Comparison of ENCODE assay signal across 20 cellular contexts in genomic region chr14:28121512-28122297, GRCh38.
DNase-seq lines count a peak whose midpoint lies in the region; ATAC-seq, FAIRE-seq and TF ChIP-seq lines count a peak whose summit lies in the region.
"Had no signal": no experiment of that assay in that cellular context is flagged by ENCODE, and none has a peak within 500 bp of the region (broad histone marks: within the 10 kb centered on the region; RNA-seq: fewer than 3 reads in every experiment).

No MANE protein-coding gene starts in this region.

- H3K4me1 Mint-ChIP-seq in activated T-cell treated with anti-CD3 and anti-CD28 coated beads, Interleukin-2, amount 50 U/mL, for 4 hours (ENCODE audit: low read depth) = no peaks in the 10 kb centered on the region
- H3K4me1 Mint-ChIP-seq: CD4-positive, CD25-positive, alpha-beta regulatory T cell had no signal

- H3K4me2 ChIP-seq in PC-3 (ENCODE audit: low read length) (no peak overlapping the region), neuronal stem cell (ENCODE audit: insufficient read depth, low read length, poor library complexity, severe bottlenecking) (no peak overlapping the region)

- H3K27ac ChIP-seq in PC-3 (ENCODE audit: low read length) (no peak overlapping the region), neuronal stem cell (replicated peaks; ENCODE audit: low read length) (no peak overlapping the region)
- H3K27ac ChIP-seq: GM23248, SJSA1 had no signal

- H2BK12ac ChIP-seq in neuronal stem cell (ENCODE audit: low read length) = no peak overlapping the region

- H4K20me1 ChIP-seq in PC-3 (ENCODE audit: low read length) = no peaks in the 10 kb centered on the region

- H4K91ac ChIP-seq in neuronal stem cell (ENCODE audit: low read depth, low read length, poor library complexity) = no peak overlapping the region

- CTCF ChIA-PET in PC-3 (lab: Charles Lee) = no interaction called here

- no peak overlapping the region for H2BK120ac ChIP-seq in neuronal stem cell (ENCODE audit: low read depth, low read length)

- H3K9me3 Mint-ChIP-seq in activated T-cell treated with anti-CD3 and anti-CD28 coated beads, Interleukin-2, amount 50 U/mL, for 4 hours = peaks cover 23% of the 10 kb centered on the region

- no TSS peak for BruUV-seq in PC-3 (replicated peaks; lab: Mats Ljungman, UMichigan)

- H3K36me3 ChIP-seq in H7 (replicated peaks; ENCODE audit: control insufficient read depth, insufficient read depth, low read length) = no peaks in the 10 kb centered on the region
- no peaks in the 10 kb centered on the region for H3K36me3 ChIP-seq in PC-3 (ENCODE audit: low read depth, low read length)
- H3K36me3 ChIP-seq in neuronal stem cell (replicated peaks in 1 of 2; ENCODE audit: control insufficient read depth in 2 of 2, insufficient read depth in 2 of 2, low read length in 2 of 2) = no peaks in the 10 kb centered on the region
- H3K36me3 ChIP-seq: SJSA1 had no signal

- no peak overlapping the region for H3K23ac ChIP-seq in neuronal stem cell (ENCODE audit: low read depth, low read length, poor library complexity)

- H3K79me1 ChIP-seq in neuronal stem cell (ENCODE audit: low read depth, low read length) = no peaks in the 10 kb centered on the region

- no peaks in the 10 kb centered on the region for H3K36me3 Mint-ChIP-seq in activated T-cell treated with anti-CD3 and anti-CD28 coated beads, Interleukin-2, amount 50 U/mL, for 4 hours (ENCODE audit: insufficient read depth)
- H3K36me3 Mint-ChIP-seq: CD4-positive, CD25-positive, alpha-beta regulatory T cell had no signal

- H3K9ac ChIP-seq in PC-3 (ENCODE audit: low read length) = no peak overlapping the region
- no peak overlapping the region for H3K9ac ChIP-seq in neuronal stem cell (ENCODE audit: low read depth, low read length, poor library complexity)
- H3K9ac ChIP-seq: GM23248 had no signal

- H3K14ac ChIP-seq in neuronal stem cell (ENCODE audit: low read length) = no peak overlapping the region

- peak; percentile 18 for DNase-seq in H7
- no peak for DNase-seq in PC-3
- DNase-seq in iPS DF 19.7 (ENCODE audit: low read depth, low spot score) = peak; percentile 47
- DNase-seq in neuronal stem cell (ENCODE audit: low spot score) = peak; percentile 18
- DNase-seq in frontal cortex (ENCODE audit: low spot score in 2 of 2) = no peak
- DNase-seq in activated T-cell treated with anti-CD3 and anti-CD28 coated beads, Interleukin-2, amount 50 U/mL, for 4 hours = no peak
- DNase-seq: CD4-positive, CD25-positive, alpha-beta regulatory T cell; DMS 273 treated with DMSO at 0.1 percent for 48 hours; DMS79 treated with DMSO at 0.1 percent for 48 hours; GM23248; Karpas-422; MV-4-11; NCI-H1105 treated with DMSO at 0.1 percent for 48 hours; NCI-H2081 treated with DMSO at 0.1 percent for 48 hours; NCI-H748 treated with DMSO at 0.1 percent for 48 hours; OCI-M1 had no signal

- peaks cover 63% of the 10 kb centered on the region for H3K27me3 ChIP-seq in H7 (ENCODE audit: control insufficient read depth, insufficient read depth, low read length)
- no peaks in the 10 kb centered on the region for H3K27me3 ChIP-seq in PC-3 (ENCODE audit: low read length)
- no peaks in the 10 kb centered on the region for H3K27me3 ChIP-seq in neuronal stem cell (ENCODE audit: control insufficient read depth in 3 of 3, insufficient read depth in 3 of 3, low read depth in 1 of 3, low read length in 3 of 3)
- H3K27me3 ChIP-seq: SJSA1 had no signal

- H3K18ac ChIP-seq in neuronal stem cell (ENCODE audit: low read length) = no peak overlapping the region

- H3K4me1 ChIP-seq in PC-3 (ENCODE audit: insufficient read depth, low read length) (no peaks in the 10 kb centered on the region), neuronal stem cell (ENCODE audit: control insufficient read depth in 2 of 2, insufficient read depth in 1 of 2, low read depth in 1 of 2, low read length in 2 of 2) (peaks cover 0 to 4% of the 10 kb centered on the region in 2 donors)
- H3K4me1 ChIP-seq: SJSA1 had no signal

- TF ChIP-seq CTCF in PC-3 (conservative IDR thresholded peaks at IDR 0.05; ENCODE audit: low read depth, low read length) = no peak

- no peaks in the 10 kb centered on the region for H3K9me2 ChIP-seq in PC-3 (replicated peaks; ENCODE audit: low read length)

- intact Hi-C loops in PC-3 (cut with micrococcal nuclease) = no loop called here

- H3K9me3 ChIP-seq in PC-3 (ENCODE audit: low read length) = no peaks in the 10 kb centered on the region
- peaks cover 0 to under 1% of the 10 kb centered on the region in 2 donors for H3K9me3 ChIP-seq in neuronal stem cell (replicated peaks in 1 of 2; ENCODE audit: control insufficient read depth in 2 of 2, insufficient read depth in 1 of 2, low read depth in 1 of 2, low read length in 2 of 2)
- H3K9me3 ChIP-seq: SJSA1 had no signal

- H2BK15ac ChIP-seq in neuronal stem cell (ENCODE audit: low read length) = no peak overlapping the region

- peak; percentile 60 for ATAC-seq in PC-3
- ATAC-seq in activated T-cell treated with anti-CD3 and anti-CD28 coated beads, Interleukin-2, amount 50 U/mL, for 4 hours = no peak
- ATAC-seq in GM21515 (IDR thresholded peaks at IDR 0.05; ENCODE audit: unreplicated experiment) = no peak
- ATAC-seq: GM12878, Right ventricle myocardium inferior had no signal

- no peaks in the 10 kb centered on the region for H3K79me2 ChIP-seq in PC-3 (ENCODE audit: low read length)

- no peak overlapping the region for H2AK5ac ChIP-seq in neuronal stem cell (ENCODE audit: low read depth, low read length)

- no peaks in the 10 kb centered on the region for H3K27me3 Mint-ChIP-seq in activated T-cell treated with anti-CD3 and anti-CD28 coated beads, Interleukin-2, amount 50 U/mL, for 4 hours (ENCODE audit: low read depth)
- H3K27me3 Mint-ChIP-seq: CD4-positive, CD25-positive, alpha-beta regulatory T cell had no signal

- no peak overlapping the region for H4K8ac ChIP-seq in neuronal stem cell (ENCODE audit: low read depth, low read length)

- WGBS in neuronal stem cell (ENCODE audit: extremely low coverage in 2 of 2, insufficient read length in 2 of 2, insufficient replicate concordance in 1 of 2), 2 donors = no CpG with 5 or more reads among the region's 3 CpGs

- H2AFZ ChIP-seq in PC-3 (ENCODE audit: low read length) (no peak overlapping the region), neuronal stem cell (ENCODE audit: low read length) (no peak overlapping the region)
- H2AFZ ChIP-seq: GM23248 had no signal

- no peak overlapping the region for H2BK5ac ChIP-seq in neuronal stem cell (ENCODE audit: low read length)

- no peaks in the 10 kb centered on the region for H3F3A ChIP-seq in PC-3 (ENCODE audit: low read length, unreplicated experiment)

- FAIRE-seq in frontal cortex (lab: Jason Lieb, UNC) = no peak
- FAIRE-seq: GM12878 had no signal

- no peak overlapping the region for H3K4me3 ChIP-seq in H7 (ENCODE audit: insufficient read depth, low read depth, low read length)
- H3K4me3 ChIP-seq in PC-3 (ENCODE audit: low read length) = no peak overlapping the region
- no peak overlapping the region for H3K4me3 ChIP-seq in neuronal stem cell (ENCODE audit: low read length in 2 of 2)
- H3K4me3 ChIP-seq: GM12878, GM23248, SJSA1 had no signal

- H3K4ac ChIP-seq in neuronal stem cell (ENCODE audit: low read length) = no peak overlapping the region

- no peak overlapping the region for H3K4me3 Mint-ChIP-seq in activated T-cell treated with anti-CD3 and anti-CD28 coated beads, Interleukin-2, amount 50 U/mL, for 4 hours
- H3K4me3 Mint-ChIP-seq: CD4-positive, CD25-positive, alpha-beta regulatory T cell had no signal

- POLR2A ChIA-PET in PC-3 (lab: Charles Lee; ENCODE audit: unreplicated experiment) = no interaction called here

Comparison
In these comparisons a context has a peak if more than half of its experiments do, and no peak if none do; other contexts are left out.
1. DNase-seq: peak in H7 (single experiment), iPS DF 19.7 (single experiment) and neuronal stem cell (single experiment); none in PC-3 (single experiment), frontal cortex (0 of 2) and activated T-cell treated with anti-CD3 and anti-CD28 coated beads, Interleukin-2, amount 50 U/mL, for 4 hours (single experiment).